17 cellular contexts compared by ENCODE assay signal in genomic region chr12:72209096-72209495, GRCh38.
A peak's percentile ranks its signal among the peaks of the same experiment; 100 is the strongest.
DNase-seq lines count a peak whose midpoint lies in the region; ATAC-seq and TF ChIP-seq lines count a peak whose summit lies in the region.
"Had no signal": no experiment of that assay in that cellular context is flagged by ENCODE, and none has a peak within 500 bp of the region (broad histone marks: within the 10 kb centered on the region; RNA-seq: fewer than 3 reads in every experiment).

No MANE protein-coding gene starts in this region.

- no peak for TF ChIP-seq CTCF in MCF 10A (IDR thresholded peaks at IDR 0.05; ENCODE audit: unreplicated experiment)

- POLR2A ChIA-PET in MCF 10A (lab: Yijun Ruan, JAX), result no interaction called here

- no peak overlapping the region for H3K18ac ChIP-seq in neuronal stem cell (ENCODE audit: low read length)

- no peak overlapping the region for H3K14ac ChIP-seq in neuronal stem cell (ENCODE audit: low read length)

- H2BK15ac ChIP-seq in neuronal stem cell (ENCODE audit: low read length), result no peak overlapping the region

- H3K4me1 Mint-ChIP-seq in MCF 10A (ENCODE audit: insufficient read depth, unreplicated experiment), result no peaks in the 10 kb centered on the region
- H3K4me1 Mint-ChIP-seq: T-cell had no signal

- no peaks in the 10 kb centered on the region for H3K79me1 ChIP-seq in neuronal stem cell (ENCODE audit: low read depth, low read length)

- H3K4me2 ChIP-seq in neuronal stem cell (ENCODE audit: insufficient read depth, low read length, poor library complexity, severe bottlenecking), result no peak overlapping the region

- H3K9ac ChIP-seq in neuronal stem cell (ENCODE audit: low read depth, low read length, poor library complexity), result no peak overlapping the region

- no peaks in the 10 kb centered on the region for H3K27me3 Mint-ChIP-seq in MCF 10A (ENCODE audit: insufficient read depth, unreplicated experiment)
- H3K27me3 Mint-ChIP-seq: T-cell had no signal

- CTCF ChIA-PET in MCF 10A (lab: Yijun Ruan, JAX), result interaction anchor here (0.6 kb wide), 1 partner anchor 231 kb away, joined by 3 read pairs; no protein-coding TSS in a partner anchor

- H3K9me3 Mint-ChIP-seq in MCF 10A (ENCODE audit: unreplicated experiment), result no peaks in the 10 kb centered on the region

- no peaks in the 10 kb centered on the region for H3K9me3 ChIP-seq in neuronal stem cell (replicated peaks in 1 of 2; ENCODE audit: control insufficient read depth in 2 of 2, insufficient read depth in 1 of 2, low read depth in 1 of 2, low read length in 2 of 2)

- no peak overlapping the region for H4K8ac ChIP-seq in neuronal stem cell (ENCODE audit: low read depth, low read length)

- no peak overlapping the region for H2BK12ac ChIP-seq in neuronal stem cell (ENCODE audit: low read length)

- no CpG with 5 or more reads among the region's 2 CpGs for WGBS in neuronal stem cell (ENCODE audit: extremely low coverage in 2 of 2, insufficient read length in 2 of 2, insufficient replicate concordance in 1 of 2), 2 donors

- no peak overlapping the region for H3K23ac ChIP-seq in neuronal stem cell (ENCODE audit: low read depth, low read length, poor library complexity)

- no peak for ATAC-seq in HG03097 (IDR thresholded peaks at IDR 0.05; ENCODE audit: low FRiP score, unreplicated experiment)
- no peak for ATAC-seq in activated CD4-positive, CD25-positive, alpha-beta regulatory T cell treated with anti-CD3 and anti-CD28 coated beads, Interleukin-2, amount 50 U/mL, for 24 hours
- ATAC-seq: HCT116, T-cell had no signal

- no peak overlapping the region for H3K27ac ChIP-seq in neuronal stem cell (replicated peaks; ENCODE audit: low read length)

- H3K27me3 ChIP-seq in neuronal stem cell (ENCODE audit: control insufficient read depth in 3 of 3, insufficient read depth in 3 of 3, low read depth in 1 of 3, low read length in 3 of 3), result no peaks in the 10 kb centered on the region

- H3K4me1 ChIP-seq in neuronal stem cell (ENCODE audit: control insufficient read depth in 2 of 2, insufficient read depth in 1 of 2, low read depth in 1 of 2, low read length in 2 of 2), result peaks cover 7 to 12% of the 10 kb centered on the region in 2 donors

- H3K4me3 Mint-ChIP-seq in MCF 10A (ENCODE audit: unreplicated experiment), result no peak overlapping the region
- H3K4me3 Mint-ChIP-seq: T-cell had no signal

- H2BK120ac ChIP-seq in neuronal stem cell (ENCODE audit: low read depth, low read length), result peak overlapping the region; percentile 87

- H2AK5ac ChIP-seq in neuronal stem cell (ENCODE audit: low read depth, low read length), result no peak overlapping the region

- peak; percentile 45 for DNase-seq in DMS 273 treated with DMSO at 0.1 percent for 48 hours (lab: John Stamatoyannopoulos, UW)
- peak; percentile 94 for DNase-seq in NCI-H2171 treated with DMSO at 0.1 percent for 48 hours (lab: John Stamatoyannopoulos, UW)
- peak; percentile 74 for DNase-seq in SK-N-DZ (ENCODE audit: low spot score)
- no peak for DNase-seq in neuronal stem cell (ENCODE audit: low spot score)
- no peak for DNase-seq in MCF 10A (ENCODE audit: unreplicated experiment)
- DNase-seq: Calu3, DMS53, NCI-H1092, NCI-H1417 treated with DMSO at 0.1 percent for 48 hours, NCI-H1694 treated with DMSO at 0.1 percent for 48 hours, NCI-H2107, NCI-H446 treated with DMSO at 0.1 percent for 48 hours, SIG-M5, T-cell had no signal

- H2AFZ ChIP-seq in neuronal stem cell (ENCODE audit: low read length), result no peak overlapping the region

- no peaks in the 10 kb centered on the region for H3K36me3 Mint-ChIP-seq in MCF 10A (ENCODE audit: insufficient read depth, unreplicated experiment)
- H3K36me3 Mint-ChIP-seq: T-cell had no signal

- H3K36me3 ChIP-seq in neuronal stem cell (replicated peaks in 1 of 2; ENCODE audit: control insufficient read depth in 2 of 2, insufficient read depth in 2 of 2, low read length in 2 of 2), result no peaks in the 10 kb centered on the region

- H3K4ac ChIP-seq in neuronal stem cell (ENCODE audit: low read length), result no peak overlapping the region

- intact Hi-C loops in MCF 10A (cut with micrococcal nuclease), result no loop called here

- no peak overlapping the region for H3K4me3 ChIP-seq in neuronal stem cell (ENCODE audit: low read length in 2 of 2)

- H4K91ac ChIP-seq in neuronal stem cell (ENCODE audit: low read depth, low read length, poor library complexity), result no peak overlapping the region

- no TSS peak for BruUV-seq in MCF 10A (replicated peaks; lab: Mats Ljungman, UMichigan)

- H3K27ac Mint-ChIP-seq in MCF 10A (ENCODE audit: low read depth, unreplicated experiment), result no peak overlapping the region
- H3K27ac Mint-ChIP-seq: T-cell had no signal

- no peak overlapping the region for H2BK5ac ChIP-seq in neuronal stem cell (ENCODE audit: low read length)

Comparison
In these comparisons a context has a peak if more than half of its experiments do, and no peak if none do; other contexts are left out.
1. DNase-seq: peak in DMS 273 treated with DMSO at 0.1 percent for 48 hours (single experiment), NCI-H2171 treated with DMSO at 0.1 percent for 48 hours (single experiment) and SK-N-DZ (single experiment); none in neuronal stem cell (single experiment) and MCF 10A (single experiment).